In the genomic region with DNA sequence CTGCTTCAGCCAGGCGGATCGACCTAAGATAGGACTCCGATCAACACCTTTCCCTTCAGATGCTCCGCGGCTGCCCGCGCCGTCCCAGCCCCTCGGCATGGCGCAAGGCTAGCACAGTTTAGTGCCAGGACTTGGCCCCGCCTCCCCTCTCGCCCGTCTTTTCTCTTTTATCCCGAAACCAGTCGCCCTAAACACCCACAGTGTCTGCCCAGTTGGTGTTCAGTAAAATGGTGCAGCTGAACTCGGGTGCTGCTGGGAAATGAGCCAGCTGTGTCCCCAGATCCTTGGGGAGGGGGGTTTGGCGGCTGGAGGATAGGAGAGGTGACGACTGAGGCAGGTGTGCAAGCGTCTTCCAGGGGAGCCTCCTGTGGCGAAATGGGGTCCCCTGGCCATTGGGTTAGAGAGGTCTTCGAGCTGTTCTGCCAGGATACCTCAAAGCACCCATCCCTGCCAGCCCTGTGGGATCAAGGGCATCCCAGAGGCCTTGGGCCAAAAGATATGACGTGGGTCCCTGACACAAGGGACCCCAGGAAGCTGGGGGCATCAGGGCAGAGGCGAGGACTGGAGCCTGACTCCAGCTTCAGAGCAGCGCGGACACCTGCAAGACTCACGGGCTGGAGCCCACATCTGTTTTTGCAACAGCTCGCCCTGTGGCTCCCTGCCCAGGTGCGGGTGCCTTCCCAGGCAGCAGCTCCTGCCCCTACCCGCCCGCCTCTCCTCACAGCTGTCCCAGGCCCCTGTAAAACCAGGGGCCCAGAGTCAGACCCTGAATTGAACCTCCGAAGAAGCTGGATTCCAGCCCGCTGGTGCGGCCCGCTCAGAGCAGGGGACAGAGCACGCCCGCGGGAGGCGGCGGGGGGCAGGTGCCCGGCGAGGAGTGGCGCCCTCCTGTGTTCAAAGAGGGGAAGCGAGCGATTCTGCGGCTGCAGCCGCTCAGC, we compare ENCODE assay signal across 8 cellular contexts.
DNase-seq lines count a peak whose midpoint lies in the region; ATAC-seq, FAIRE-seq and TF ChIP-seq lines count a peak whose summit lies in the region.

No MANE protein-coding gene starts in this region.

- H3K4me1 ChIP-seq in kidney (ENCODE audit: control insufficient read depth in 1 of 2, insufficient read depth in 1 of 2, low read depth in 1 of 2, low read length in 2 of 2) = peaks cover 7 to 11% of the 10 kb centered on the region in 2 donors

- H3K27ac ChIP-seq in CD4-positive, alpha-beta T cell (ENCODE audit: low read depth, low read length) = no peak overlapping the region
- no peak overlapping the region for H3K27ac ChIP-seq in WERI-Rb-1
- H3K27ac ChIP-seq in kidney (ENCODE audit: low read depth in 2 of 2, low read length in 2 of 2) = no peak overlapping the region

- H3K36me3 Mint-ChIP-seq in CD4-positive, alpha-beta T cell (ENCODE audit: low read depth) = no peaks in the 10 kb centered on the region

- H3K9me3 ChIP-seq in CD4-positive, alpha-beta T cell (ENCODE audit: control insufficient read depth, low read length) = no peaks in the 10 kb centered on the region
- H3K9me3 ChIP-seq in WERI-Rb-1 (ENCODE audit: severe bottlenecking) (no peaks in the 10 kb centered on the region), kidney (ENCODE audit: control insufficient read depth in 1 of 2, low read length in 2 of 2) (no peaks in the 10 kb centered on the region)

- H3K4me3 Mint-ChIP-seq in CD4-positive, alpha-beta T cell = peak overlapping the region; percentile 67

- DNase-seq in CD4-positive, alpha-beta T cell = peak; percentile 50 to 73 (median 58)
- DNase-seq in NCI-H1092 treated with DMSO at 0.1 percent for 48 hours (lab: John Stamatoyannopoulos, UW) (peak; percentile 44), WERI-Rb-1 (peak; percentile 48), T47D (ENCODE audit: low read depth in 1 of 2, low spot score in 1 of 2) (peak; percentile 67 to 78), kidney (peak; percentile 84), NCI-H1048 (lab: John Stamatoyannopoulos, UW) (no peak)
- DNase-seq in stimulated activated CD4-positive, alpha-beta T cell treated with anti-CD3 and anti-CD28 coated beads, Interleukin-1b, Interleukin-23, amount 100 ng/mL, for 4 hours (ENCODE audit: low read depth in 2 of 2) = peak; percentile 53 to 55

- no peak overlapping the region for H3K27ac Mint-ChIP-seq in CD4-positive, alpha-beta T cell

- H3K27me3 ChIP-seq in CD4-positive, alpha-beta T cell (ENCODE audit: control insufficient read depth, insufficient read depth, low read length) = peaks cover 35% of the 10 kb centered on the region
- H3K27me3 ChIP-seq in WERI-Rb-1 (ENCODE audit: insufficient read depth, low read depth, severe bottlenecking) = no peaks in the 10 kb centered on the region

- intact Hi-C loops in CD4-positive, alpha-beta T cell (cut with DNase I, micrococcal nuclease) = loop anchor here (1.0 to 5.0 kb wide), 3 partner anchors 68 to 279 kb away; partner anchors contain the start of gene MCM10 (in 2 of the 2)
- intact Hi-C loops in kidney (cut with DNase I) = no loop called here

- peak; percentile 95 for ATAC-seq in CD4-positive, alpha-beta T cell (ENCODE audit: poor library complexity)
- peak; percentile 88 for ATAC-seq in GM21737 (IDR thresholded peaks at IDR 0.05; ENCODE audit: unreplicated experiment)

- H3K9me3 Mint-ChIP-seq in CD4-positive, alpha-beta T cell = no peaks in the 10 kb centered on the region

- H3K27me3 Mint-ChIP-seq in CD4-positive, alpha-beta T cell = peaks cover 71% of the 10 kb centered on the region

- in situ Hi-C loops in T47D (cut with HindIII; ENCODE audit: low pct_unique_long_range_greater_than_20kb, low sequenced_read_pairs) = no loop called here

- H3K9ac ChIP-seq in kidney (ENCODE audit: low read length in 2 of 2) = peak overlapping the region in 1 of 2 donors; percentile 43

- POLR2A ChIA-PET in CD4-positive, alpha-beta T cell (lab: Charles Lee) = interaction anchor here (1.0 to 1.3 kb wide), 2 partner anchors 91 to 137 kb away, joined by 3 to 5 read pairs; no protein-coding TSS in a partner anchor

- CTCF ChIA-PET in CD4-positive, alpha-beta T cell (lab: Charles Lee) = interaction anchor here (0.5 to 2.0 kb wide), 6 partner anchors 9 to 766 kb away, joined by 4 to 20 read pairs (median 5); no protein-coding TSS in a partner anchor

- H3K4me1 Mint-ChIP-seq in CD4-positive, alpha-beta T cell (ENCODE audit: low read depth) = peaks cover 12% of the 10 kb centered on the region

- H3K36me3 ChIP-seq in WERI-Rb-1 (no peaks in the 10 kb centered on the region), kidney (ENCODE audit: control insufficient read depth in 1 of 2, insufficient read depth in 2 of 2, low read length in 2 of 2) (no peaks in the 10 kb centered on the region)

- TF ChIP-seq CTCF in CD4-positive, alpha-beta T cell (IDR thresholded peaks at IDR 0.05) = peak; percentile 83
- TF ChIP-seq CTCF in WERI-Rb-1 (IDR thresholded peaks at IDR 0.05; ENCODE audit: low read depth, low read length) (peak; percentile 67), kidney (IDR thresholded peaks at IDR 0.05; ENCODE audit: borderline replicate concordance, extremely low read depth, insufficient read depth) (peak; percentile 64)

- H3K4me3 ChIP-seq in WERI-Rb-1 (ENCODE audit: low read depth, low read length) (peak overlapping the region; percentile 49), kidney (ENCODE audit: low read length in 2 of 2) (peak overlapping the region in 1 of 2 donors; percentile 49)

- no peak for FAIRE-seq in kidney (lab: Jason Lieb, UNC)
